In genomic region chr18:55794288-55795052, GRCh38 we compare ENCODE assay signal across 14 cellular contexts.
DNase-seq lines count a peak whose midpoint lies in the region; ATAC-seq, FAIRE-seq and TF ChIP-seq lines count a peak whose summit lies in the region.
"Had no signal": no experiment of that assay in that cellular context is flagged by ENCODE, and none has a peak within 500 bp of the region (broad histone marks: within the 10 kb centered on the region; RNA-seq: fewer than 3 reads in every experiment).

No MANE protein-coding gene starts in this region.

- no peak overlapping the region for H2BK15ac ChIP-seq in mesenchymal stem cell (ENCODE audit: low read depth, poor library complexity, severe bottlenecking)

- H3K79me1 ChIP-seq in mesenchymal stem cell (replicated peaks; ENCODE audit: low read length, poor library complexity, severe bottlenecking), result no peaks in the 10 kb centered on the region

- H3K9me3 ChIP-seq in mesenchymal stem cell (ENCODE audit: control insufficient read depth, low read length) (no peaks in the 10 kb centered on the region), upper lobe of left lung (no peaks in the 10 kb centered on the region), thyroid gland (no peaks in the 10 kb centered on the region)

- H3K4me1 ChIP-seq in mesenchymal stem cell (ENCODE audit: control insufficient read depth, insufficient read depth, low read depth, low read length), result peaks cover 2% of the 10 kb centered on the region
- H3K4me1 ChIP-seq in upper lobe of left lung, result peaks cover 0 to 2% (median 0%) of the 10 kb centered on the region in 4 donors
- H3K4me1 ChIP-seq in thyroid gland, result no peaks in the 10 kb centered on the region

- intact Hi-C loops in thyroid gland (cut with DNase I), result no loop called here

- H2BK120ac ChIP-seq in mesenchymal stem cell (ENCODE audit: low read depth, low read length), result no peak overlapping the region

- H2AFZ ChIP-seq in mesenchymal stem cell (ENCODE audit: low read depth, low read length), result no peak overlapping the region

- no peak overlapping the region for H2BK5ac ChIP-seq in mesenchymal stem cell (ENCODE audit: low read depth, low read length, poor library complexity, severe bottlenecking)

- H3K36me3 ChIP-seq in mesenchymal stem cell (ENCODE audit: control insufficient read depth in 1 of 2, insufficient read depth in 2 of 2, low read depth in 1 of 2, low read length in 2 of 2) (no peaks in the 10 kb centered on the region), upper lobe of left lung (no peaks in the 10 kb centered on the region), thyroid gland (no peaks in the 10 kb centered on the region)

- H3K4me2 ChIP-seq in mesenchymal stem cell (ENCODE audit: low read length, poor library complexity, severe bottlenecking), result no peak overlapping the region

- H3K27me3 ChIP-seq in mesenchymal stem cell (ENCODE audit: control insufficient read depth in 1 of 2, insufficient read depth in 1 of 2, low read length in 2 of 2) (no peaks in the 10 kb centered on the region), upper lobe of left lung (no peaks in the 10 kb centered on the region), thyroid gland (no peaks in the 10 kb centered on the region)

- peak in 1 of 2 donors; percentile 73 for ATAC-seq in upper lobe of left lung (ENCODE audit: low FRiP score in 2 of 2)
- ATAC-seq: activated CD4-positive, CD25-positive, alpha-beta regulatory T cell treated with anti-CD3 and anti-CD28 coated beads, Interleukin-2, amount 50 U/mL, for 24 hours; esophagus mucosa; stimulated activated effector memory CD8-positive, alpha-beta T cell treated with anti-CD3 and anti-CD28 coated beads, Interleukin-12 subunit alpha, Interleukin-12 subunit beta, amount 100 ng/mL, for 72 hours had no signal

- TF ChIP-seq CTCF in upper lobe of left lung (IDR thresholded peaks at IDR 0.05), result no peak
- TF ChIP-seq CTCF in thyroid gland (IDR thresholded peaks at IDR 0.05), result no peak

- no peak overlapping the region for H4K8ac ChIP-seq in mesenchymal stem cell (ENCODE audit: low read length)

- DNase-seq in M059J (ENCODE audit: low read depth) (peak; percentile 43), mesenchymal stem cell (peak; percentile 3), upper lobe of left lung (no peak), ACHN (no peak), thyroid gland (no peak), LoVo (ENCODE audit: low spot score) (no peak)
- DNase-seq: NCI-H2081 treated with DMSO at 0.1 percent for 48 hours; stimulated activated CD4-positive, alpha-beta T cell treated with anti-CD3 and anti-CD28 coated beads, Interleukin-4, amount 100 ng/mL, for 1 hour had no signal

- H3K4ac ChIP-seq in mesenchymal stem cell (ENCODE audit: low read depth in 1 of 2, low read length in 2 of 2), result peak overlapping the region in 1 of 2 experiments; percentile 44

- H3K18ac ChIP-seq in mesenchymal stem cell (ENCODE audit: low read depth in 1 of 2, low read length in 2 of 2), result peak overlapping the region in 1 of 2 experiments; percentile 62

- TF ChIP-seq POLR2A in upper lobe of left lung (IDR thresholded peaks at IDR 0.05) (no peak), thyroid gland (IDR thresholded peaks at IDR 0.05) (no peak)

- H3K27ac ChIP-seq in mesenchymal stem cell (ENCODE audit: low read length, poor library complexity, severe bottlenecking) (no peak overlapping the region), upper lobe of left lung (peak overlapping the region; percentile 46 to 69 (median 54)), thyroid gland (no peak overlapping the region)

- H4K91ac ChIP-seq in mesenchymal stem cell (ENCODE audit: low read length), result no peak overlapping the region

- H3K9ac ChIP-seq in mesenchymal stem cell (ENCODE audit: low read length), result peak overlapping the region; percentile 79

- H2AK5ac ChIP-seq in mesenchymal stem cell (ENCODE audit: low read length, severe bottlenecking), result no peak overlapping the region

- no peak overlapping the region for H3K23ac ChIP-seq in mesenchymal stem cell (ENCODE audit: low read length in 2 of 2)

- no peak overlapping the region for H3K14ac ChIP-seq in mesenchymal stem cell (ENCODE audit: low read length in 2 of 2)

- FAIRE-seq in endometrium (lab: Jason Lieb, UNC), result peak; percentile 96
- FAIRE-seq: colon, GM18507 had no signal

- WGBS in mesenchymal stem cell, result 75% methylated on average over 6 of the region's 8 CpGs
- WGBS in upper lobe of left lung, 2 donors, result 45 to 52% methylated on average over 8 of the region's 8 CpGs
- 62 to 63% methylated on average over 8 of the region's 8 CpGs for WGBS in thyroid gland, 2 donors

- H2BK12ac ChIP-seq in mesenchymal stem cell (ENCODE audit: low read length in 2 of 2), result no peak overlapping the region

- no peak for TF ChIP-seq EP300 in upper lobe of left lung (IDR thresholded peaks at IDR 0.05)

- H3K4me3 ChIP-seq in mesenchymal stem cell (ENCODE audit: insufficient read depth in 1 of 2, low read depth in 1 of 2, low read length in 2 of 2), result peak overlapping the region in 1 of 2 experiments; percentile 70
- H3K4me3 ChIP-seq in upper lobe of left lung, result peak overlapping the region in 1 of 4 donors; percentile 2
- H3K4me3 ChIP-seq in thyroid gland (replicated peaks in 1 of 3), result no peak overlapping the region

- in situ Hi-C loops in ACHN (cut with HindIII; ENCODE audit: low pct_ligation_motif_present, low pct_unique_long_range_greater_than_20kb, low sequenced_read_pairs), result no loop called here

Comparison
In these comparisons a context has a peak if more than half of its experiments do, and no peak if none do; other contexts are left out.
1. DNase-seq: peak in M059J (single experiment) and mesenchymal stem cell (single experiment); none in upper lobe of left lung (0 of 2), ACHN (single experiment), thyroid gland (0 of 2) and LoVo (single experiment).
2. H3K27ac ChIP-seq: peak in upper lobe of left lung (4 of 4); none in mesenchymal stem cell (single experiment) and thyroid gland (0 of 3).